Comparison of ENCODE assay signal across 9 cellular contexts in the genomic region with DNA sequence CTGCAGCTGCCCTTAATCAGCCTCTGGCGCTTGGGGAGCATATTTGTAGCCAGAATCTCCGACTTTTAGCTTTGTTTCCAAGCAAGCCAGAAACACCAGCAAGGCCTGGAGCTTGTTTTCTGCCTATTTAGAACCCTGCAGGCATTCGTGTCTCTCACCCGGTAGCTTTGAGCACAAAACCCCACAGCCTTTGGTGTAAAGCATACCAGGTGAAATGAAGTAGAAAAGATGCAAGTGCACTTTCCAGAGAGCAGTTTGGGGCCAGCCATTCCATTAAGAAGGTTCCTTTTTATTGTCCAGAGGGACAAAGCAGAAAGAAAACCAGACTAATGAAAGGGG. TPM values are rescaled to one million over a fixed set of nuclear protein-coding genes. Genes with fewer than 3 reads are reported as not detected.
DNase-seq lines count a peak whose midpoint lies in the region; ATAC-seq, FAIRE-seq and TF ChIP-seq lines count a peak whose summit lies in the region.
"Had no signal": no experiment of that assay in that cellular context is flagged by ENCODE, and none has a peak within 500 bp of the region (broad histone marks: within the 10 kb centered on the region; RNA-seq: fewer than 3 reads in every experiment).

No MANE protein-coding gene starts in this region.

- peak overlapping the region; percentile 79 for H3K4me2 ChIP-seq in keratinocyte (ENCODE audit: control insufficient read depth, extremely low read depth, insufficient read depth, low read depth, low read length)

- H4K20me1 ChIP-seq in keratinocyte (ENCODE audit: control insufficient read depth, extremely low read depth, insufficient read depth, low read length), result no peaks in the 10 kb centered on the region

- H2AFZ ChIP-seq in keratinocyte (ENCODE audit: control insufficient read depth, low read length), result peak overlapping the region; percentile 99

- peaks cover 35% of the 10 kb centered on the region for H3K4me1 Mint-ChIP-seq in activated CD8-positive, alpha-beta T cell treated with anti-CD3 and anti-CD28 coated beads, Interleukin-2, amount 10 ng/mL, durations not matched to agents 7 days and 5 days (ENCODE audit: low read depth)

- H3K27me3 ChIP-seq in heart left ventricle (no peaks in the 10 kb centered on the region), keratinocyte (ENCODE audit: control insufficient read depth, extremely low read depth, insufficient read depth, low read length) (no peaks in the 10 kb centered on the region), tibial nerve (no peaks in the 10 kb centered on the region)

- no peaks in the 10 kb centered on the region for H3K9me3 ChIP-seq in heart left ventricle
- no peaks in the 10 kb centered on the region for H3K9me3 ChIP-seq in keratinocyte (ENCODE audit: control insufficient read depth, low read depth, low read length)
- H3K9me3 ChIP-seq in tibial nerve, result no peaks in the 10 kb centered on the region

- TF ChIP-seq CTCF in heart left ventricle (IDR thresholded peaks at IDR 0.05) (no peak), keratinocyte (optimal IDR thresholded peaks at IDR 0.05 in 1 of 3, IDR thresholded peaks at IDR 0.05 in 1 of 3, conservative IDR thresholded peaks at IDR 0.05 in 1 of 3; ENCODE audit: extremely low read depth in 1 of 3, insufficient read depth in 2 of 3, low read length in 3 of 3) (no peak), tibial nerve (IDR thresholded peaks at IDR 0.05) (no peak)

- dilution Hi-C loops in keratinocyte (cut with MboI; ENCODE audit: extremely low pct_ligation_motif_present, low sequenced_read_pairs), result no loop called here

- H3K9me1 ChIP-seq in keratinocyte (ENCODE audit: control insufficient read depth, extremely low read depth, insufficient read depth, low read length), result no peaks in the 10 kb centered on the region

- peak overlapping the region; percentile 97 for H3K27ac Mint-ChIP-seq in activated CD8-positive, alpha-beta T cell treated with anti-CD3 and anti-CD28 coated beads, Interleukin-2, amount 10 ng/mL, durations not matched to agents 7 days and 5 days

- 0 to 1% (median 0%) methylated on average over 3 to 4 of the region's 4 CpGs for WGBS in heart left ventricle, 4 donors
- WGBS in tibial nerve, 2 donors, result 0% methylated on average over 4 of the region's 4 CpGs

- H3K27me3 Mint-ChIP-seq in activated CD8-positive, alpha-beta T cell treated with anti-CD3 and anti-CD28 coated beads, Interleukin-2, amount 10 ng/mL, durations not matched to agents 7 days and 5 days (ENCODE audit: low read depth), result no peaks in the 10 kb centered on the region

- H3K4me3 ChIP-seq in heart left ventricle, result peak overlapping the region; percentile 49 to 90 (median 76)
- H3K4me3 ChIP-seq in keratinocyte (ENCODE audit: control insufficient read depth in 2 of 3, extremely low read depth in 1 of 3, insufficient read depth in 2 of 3, low read depth in 1 of 3, low read length in 3 of 3), result peak overlapping the region; percentile 63 to 68 (median 68)
- H3K4me3 ChIP-seq in tibial nerve, result peak overlapping the region; percentile 73 to 92 (median 80)

- TF ChIP-seq POLR2A in heart left ventricle (IDR thresholded peaks at IDR 0.05) (no peak), tibial nerve (IDR thresholded peaks at IDR 0.05) (no peak)

- no peak for ATAC-seq in heart left ventricle
- no peak for ATAC-seq in activated CD8-positive, alpha-beta T cell treated with anti-CD3 and anti-CD28 coated beads, Interleukin-2, amount 10 ng/mL, durations not matched to agents 7 days and 5 days

- FAIRE-seq in keratinocyte (lab: Jason Lieb, UNC), result no peak

- no peak for TF ChIP-seq EP300 in tibial nerve (IDR thresholded peaks at IDR 0.05)

- intact Hi-C loops in heart left ventricle (cut with DNase I), result loop anchor here in 5 of 10 donors (10.0 kb wide), 3 partner anchors 94 to 114 kb away; no protein-coding TSS in a partner anchor
- intact Hi-C loops in cardiac septum (cut with DNase I), result loop anchor here (5.0 kb wide), 1 partner anchor 91 kb away; no protein-coding TSS in a partner anchor

- CTCF ChIA-PET in activated CD8-positive, alpha-beta T cell treated with anti-CD3 and anti-CD28 coated beads, Interleukin-2, amount 10 ng/mL, durations not matched to agents 7 days and 5 days (lab: Charles Lee), result interaction anchor here (1.0 to 3.8 kb wide), 5 partner anchors 8 to 116 kb away, joined by 3 to 32 read pairs (median 7); no protein-coding TSS in a partner anchor

- peak overlapping the region; percentile 92 for H3K4me3 Mint-ChIP-seq in activated CD8-positive, alpha-beta T cell treated with anti-CD3 and anti-CD28 coated beads, Interleukin-2, amount 10 ng/mL, durations not matched to agents 7 days and 5 days

- peaks cover 3 to 69% (median 54%) of the 10 kb centered on the region in 12 donors for H3K4me1 ChIP-seq in heart left ventricle
- peaks cover 36% of the 10 kb centered on the region for H3K4me1 ChIP-seq in keratinocyte (ENCODE audit: control insufficient read depth, extremely low read depth, insufficient read depth, low read length)
- H3K4me1 ChIP-seq in tibial nerve, result peaks cover 0 to 80% (median 47%) of the 10 kb centered on the region in 4 donors

- H3K36me3 ChIP-seq in heart left ventricle (peaks cover 0 to 44% (median 34%) of the 10 kb centered on the region in 9 donors), keratinocyte (ENCODE audit: control insufficient read depth in 2 of 2, extremely low read depth in 1 of 2, insufficient read depth in 2 of 2, low read length in 2 of 2) (peaks cover 4 to 9% of the 10 kb centered on the region in 2 experiments), tibial nerve (peaks cover 0 to 30% (median 14%) of the 10 kb centered on the region in 3 donors)

- H3K9ac ChIP-seq in keratinocyte (ENCODE audit: control insufficient read depth, extremely low read depth, insufficient read depth, low read length), result peak overlapping the region; percentile 82

- DNase-seq in heart left ventricle (no peak), cardiac septum (ENCODE audit: low spot score) (no peak), keratinocyte (ENCODE audit: low read depth, low spot score) (no peak), tibial nerve (ENCODE audit: low spot score in 2 of 2) (no peak), NCI-H2171 treated with DMSO at 0.1 percent for 48 hours (lab: John Stamatoyannopoulos, UW) (no peak), DMS114 treated with DMSO at 0.1 percent for 48 hours (lab: John Stamatoyannopoulos, UW; ENCODE audit: unreplicated experiment) (no peak), HuH-7 (ENCODE audit: low spot score) (no peak)
- no peak for DNase-seq in activated CD8-positive, alpha-beta T cell treated with anti-CD3 and anti-CD28 coated beads, Interleukin-2, amount 10 ng/mL, durations not matched to agents 7 days and 5 days

- H3K79me2 ChIP-seq in keratinocyte (ENCODE audit: control insufficient read depth, insufficient read depth, low read length), result peaks cover 24% of the 10 kb centered on the region

- no peaks in the 10 kb centered on the region for H3K9me3 Mint-ChIP-seq in activated CD8-positive, alpha-beta T cell treated with anti-CD3 and anti-CD28 coated beads, Interleukin-2, amount 10 ng/mL, durations not matched to agents 7 days and 5 days (ENCODE audit: insufficient read depth)

- POLR2A ChIA-PET in activated CD8-positive, alpha-beta T cell treated with anti-CD3 and anti-CD28 coated beads, Interleukin-2, amount 10 ng/mL, durations not matched to agents 7 days and 5 days (lab: Charles Lee), result interaction anchor here (0.6 to 1.7 kb wide), 6 partner anchors 8 to 116 kb away, joined by 3 to 8 read pairs (median 4); no protein-coding TSS in a partner anchor

- H3K36me3 Mint-ChIP-seq in activated CD8-positive, alpha-beta T cell treated with anti-CD3 and anti-CD28 coated beads, Interleukin-2, amount 10 ng/mL, durations not matched to agents 7 days and 5 days (ENCODE audit: low read depth), result peaks cover 27% of the 10 kb centered on the region

- H3K27ac ChIP-seq in heart left ventricle, result peak overlapping the region; percentile 90 to 99 (median 96)
- peak overlapping the region; percentile 77 for H3K27ac ChIP-seq in keratinocyte (ENCODE audit: control insufficient read depth, insufficient read depth, low read length)
- H3K27ac ChIP-seq in tibial nerve, result peak overlapping the region; percentile 85 to 94 (median 91)

RNA-seq across cellular contexts. Expression of gene FAM217B, which starts 0.7 kb away (rescaled TPM):
- total RNA-seq in heart left ventricle (10 to 100 TPM; 16.7 to 38.0 (median 26.4) TPM), cardiac septum (15.6 TPM), tibial nerve (10 to 100 TPM in 3 of 4 donors, 1 to 10 TPM in 1; 9.0 to 34.3 (median 12.3) TPM)
- polyA plus RNA-seq in heart left ventricle (1 to 10 TPM; 5.8 to 6.3 TPM), keratinocyte (4.3 to 10.1 TPM (median 7.8 TPM) in 3 replicates)
- total RNA-seq in activated CD8-positive, alpha-beta T cell treated with anti-CD3 and anti-CD28 coated beads, Interleukin-2, amount 10 ng/mL, durations not matched to agents 7 days and 5 days, result 10 to 100 TPM; 27.0 to 32.5 TPM
- 5.1 TPM for polyA plus RNA-seq in keratinocyte (2011; ENCODE audit: low read depth)
- 3.2 and 7.4 TPM in 2 replicates for polyA plus RNA-seq in keratinocyte (2011; cell fraction: cytosol; rRNA removed)
- 5.5 and 6.3 TPM in 2 replicates for polyA plus RNA-seq in keratinocyte (2011; cell fraction: nucleus; rRNA removed)
- 3.8 and 7.3 TPM in 2 replicates for polyA plus RNA-seq in keratinocyte (2012; ENCODE audit: low replicate concordance)
- polyA minus RNA-seq in keratinocyte, result 2.2 to 8.5 TPM (median 2.4 TPM) in 3 replicates
- 5.4 TPM for polyA minus RNA-seq in keratinocyte (2011; cell fraction: cytosol; rRNA and poly(A)+ RNA removed)
- 3.1 and 7.7 TPM in 2 replicates for polyA minus RNA-seq in keratinocyte (2011; cell fraction: nucleus; rRNA and poly(A)+ RNA removed)

RNA-seq across cellular contexts. Expression of gene PPP1R3D, which starts 0.8 kb away (rescaled TPM):
- 10 to 100 TPM in 8 of 9 donors, 1 to 10 TPM in 1; 9.1 to 14.7 (median 12.7) TPM for total RNA-seq in heart left ventricle
- polyA plus RNA-seq in heart left ventricle, result 1 to 10 TPM; 5.6 to 5.8 TPM
- total RNA-seq in cardiac septum, result 7.2 TPM
- 1 to 10 TPM; 6.7 TPM for total RNA-seq in activated CD8-positive, alpha-beta T cell treated with anti-CD3 and anti-CD28 coated beads, Interleukin-2, amount 10 ng/mL, durations not matched to agents 7 days and 5 days
- polyA plus RNA-seq in keratinocyte, result 1.7 to 3.3 TPM (median 2.8 TPM) in 3 replicates
- polyA plus RNA-seq in keratinocyte (2011; ENCODE audit: low read depth), result 2.2 TPM
- polyA plus RNA-seq in keratinocyte (2011; cell fraction: cytosol; rRNA removed), result 2.0 and 3.5 TPM in 2 replicates
- 3.2 and 3.4 TPM in 2 replicates for polyA plus RNA-seq in keratinocyte (2011; cell fraction: nucleus; rRNA removed)
- polyA plus RNA-seq in keratinocyte (2012; ENCODE audit: low replicate concordance), result 4.4 and 6.2 TPM in 2 replicates
- polyA minus RNA-seq in keratinocyte, result 1.6 to 3.2 TPM (median 1.7 TPM) in 3 replicates
- 5.2 TPM for polyA minus RNA-seq in keratinocyte (2011; cell fraction: cytosol; rRNA and poly(A)+ RNA removed)
- 3.2 and 3.3 TPM in 2 replicates for polyA minus RNA-seq in keratinocyte (2011; cell fraction: nucleus; rRNA and poly(A)+ RNA removed)
- 1 to 10 TPM; 7.2 to 8.7 (median 8.0) TPM for total RNA-seq in tibial nerve

RNA-seq across cellular contexts. Expression of gene SYCP2, which starts 7.5 kb away (rescaled TPM):
- total RNA-seq in heart left ventricle (1 to 10 TPM in 7 of 9 donors, under 1 TPM in 2; 0.59 to 2.6 (median 1.1) TPM), cardiac septum (0.94 TPM), tibial nerve (1 to 10 TPM; 3.1 to 4.2 (median 3.6) TPM)
- polyA plus RNA-seq in heart left ventricle (1 to 10 TPM in 1 of 2 donors, under 1 TPM in 1; 0.71 to 1.6 TPM), keratinocyte (0.05 to 0.12 TPM (median 0.07 TPM) in 3 replicates)
- 1 to 10 TPM; 6.5 to 6.6 TPM for total RNA-seq in activated CD8-positive, alpha-beta T cell treated with anti-CD3 and anti-CD28 coated beads, Interleukin-2, amount 10 ng/mL, durations not matched to agents 7 days and 5 days
- polyA plus RNA-seq in keratinocyte (2011; ENCODE audit: low read depth), result 1.2 TPM
- 0.06 and 0.11 TPM in 2 replicates for polyA plus RNA-seq in keratinocyte (2011; cell fraction: cytosol; rRNA removed)
- 0.35 and 0.55 TPM in 2 replicates for polyA plus RNA-seq in keratinocyte (2011; cell fraction: nucleus; rRNA removed)
- 0.37 and 0.45 TPM in 2 replicates for polyA plus RNA-seq in keratinocyte (2012; ENCODE audit: low replicate concordance)
- polyA minus RNA-seq in keratinocyte, result 0.77 TPM in 1 of 3 replicates, not detected in the others
- polyA minus RNA-seq in keratinocyte (2011; cell fraction: cytosol; rRNA and poly(A)+ RNA removed), result not detected
- polyA minus RNA-seq in keratinocyte (2011; cell fraction: nucleus; rRNA and poly(A)+ RNA removed), result not detected in 2 replicates

RNA-seq across cellular contexts. Expression of gene CDH26, which starts 17.3 kb away (rescaled TPM):
- 1 to 10 TPM in 4 of 9 donors, under 1 TPM in 5; 0.47 to 2.0 (median 0.98) TPM for total RNA-seq in heart left ventricle
- polyA plus RNA-seq in heart left ventricle, result 1 to 10 TPM in 1 of 2 donors, under 1 TPM in 1; 0.30 to 1.3 TPM
- 0.54 TPM for total RNA-seq in cardiac septum
- under 1 TPM; 0.26 to 0.34 TPM for total RNA-seq in activated CD8-positive, alpha-beta T cell treated with anti-CD3 and anti-CD28 coated beads, Interleukin-2, amount 10 ng/mL, durations not matched to agents 7 days and 5 days
- polyA plus RNA-seq in keratinocyte, result 0.76 to 1.1 TPM (median 1.1 TPM) in 3 replicates
- 0.49 TPM for polyA plus RNA-seq in keratinocyte (2011; ENCODE audit: low read depth)
- polyA plus RNA-seq in keratinocyte (2011; cell fraction: cytosol; rRNA removed), result 0.51 and 0.69 TPM in 2 replicates
- polyA plus RNA-seq in keratinocyte (2011; cell fraction: nucleus; rRNA removed), result 3.2 TPM in 2 replicates
- 0.71 and 1.8 TPM in 2 replicates for polyA plus RNA-seq in keratinocyte (2012; ENCODE audit: low replicate concordance)
- polyA minus RNA-seq in keratinocyte, result 1.2 to 1.9 TPM in 2 of 3 replicates, not detected in the other
- polyA minus RNA-seq in keratinocyte (2011; cell fraction: cytosol; rRNA and poly(A)+ RNA removed), result not detected
- polyA minus RNA-seq in keratinocyte (2011; cell fraction: nucleus; rRNA and poly(A)+ RNA removed), result 1.3 and 1.9 TPM in 2 replicates
- 1 to 10 TPM; 1.3 to 4.8 (median 2.6) TPM for total RNA-seq in tibial nerve
- total RNA-seq: glomerular endothelial cell had no signal
